Comparison of ENCODE assay signal across 17 cellular contexts in the genomic region with DNA sequence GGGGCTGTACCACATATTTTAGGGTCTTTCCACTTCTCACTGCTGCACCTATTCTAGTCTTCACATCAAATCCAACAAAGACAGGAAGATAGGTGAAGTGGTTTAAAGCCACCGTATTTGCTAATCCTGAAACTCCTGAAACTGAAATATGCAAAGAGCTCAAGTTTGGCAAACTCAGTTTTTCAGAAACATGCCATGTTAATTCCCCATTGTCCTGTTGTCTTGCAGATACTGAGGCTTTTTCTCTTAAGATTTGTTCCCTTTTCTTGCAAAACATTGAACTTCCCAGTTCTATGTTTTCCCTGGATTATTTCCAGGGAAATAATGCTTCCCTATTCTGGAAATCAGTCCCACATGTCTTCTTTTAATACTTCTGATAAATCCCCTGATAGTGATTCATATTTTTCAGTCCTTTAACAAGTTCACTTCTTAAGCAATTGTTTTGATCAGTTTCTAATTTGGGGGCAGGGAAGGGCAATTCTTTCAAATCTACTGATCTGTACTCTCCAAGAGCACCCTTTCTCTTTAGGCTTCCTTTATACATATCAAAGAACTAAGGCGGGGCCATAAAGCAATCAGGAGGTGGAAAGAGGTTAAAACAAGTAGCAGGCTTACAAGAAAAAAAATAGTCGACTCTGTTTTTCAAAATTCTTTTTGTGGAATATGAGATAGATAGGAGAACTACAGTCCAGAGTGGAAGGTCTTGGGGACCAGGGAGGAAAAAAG.
DNase-seq lines count a peak whose midpoint lies in the region; FAIRE-seq and TF ChIP-seq lines count a peak whose summit lies in the region.
"Had no signal": no experiment of that assay in that cellular context is flagged by ENCODE, and none has a peak within 500 bp of the region (broad histone marks: within the 10 kb centered on the region; RNA-seq: fewer than 3 reads in every experiment).

No MANE protein-coding gene starts in this region.

- CTCF ChIA-PET in H1 (lab: Charles Lee; ENCODE audit: partially characterized antibody) = interaction anchor here (0.9 kb wide), 1 partner anchor 45 kb away, joined by 3 read pairs; no protein-coding TSS in a partner anchor

- H3K14ac ChIP-seq in H1 (ENCODE audit: insufficient read length) = no peak overlapping the region

- H4K8ac ChIP-seq in H1 (ENCODE audit: extremely low read depth, insufficient read depth, low read length) = no peak overlapping the region

- peak; percentile 42 for DNase-seq in GM13977 (ENCODE audit: low spot score)
- peak; percentile 39 for DNase-seq in H7
- no peak for DNase-seq in H1 (ENCODE audit: low read depth in 1 of 2, low spot score in 2 of 2)
- DNase-seq in osteocyte (ENCODE audit: extremely low spot score, unreplicated experiment) = no peak
- no peak for DNase-seq in DMS53 treated with DMSO at 0.1 percent for 48 hours (lab: John Stamatoyannopoulos, UW; ENCODE audit: unreplicated experiment)
- DNase-seq in activated gamma-delta T cell (lab: John Stamatoyannopoulos, UW) = no peak
- no peak for DNase-seq in uterus
- no peak for DNase-seq in amygdala (lab: John Stamatoyannopoulos, UW)
- DNase-seq: activated CD4-positive, alpha-beta T cell treated with anti-CD3 and anti-CD28 coated beads for 36 hours; activated T-cell treated with anti-CD3 and anti-CD28 coated beads, Interleukin-2, amount 50 U/mL, for 24 hours; dorsolateral prefrontal cortex; KBM-7; NCI-H1417 treated with DMSO at 0.1 percent for 48 hours; NCI-H524; stimulated activated CD4-positive, alpha-beta T cell treated with anti-CD3 and anti-CD28 coated beads, Interleukin-2, amount 100 ng/mL, for 48 hours had no signal

- H3K4me2 ChIP-seq in H1 (ENCODE audit: insufficient read depth in 1 of 2, low read depth in 2 of 2, low read length in 2 of 2) = no peak overlapping the region; a peak in 1 of 4 replicates

- no peak overlapping the region for H2AFZ ChIP-seq in H1 (ENCODE audit: low read length)

- H3K9me3 Mint-ChIP-seq in osteocyte (ENCODE audit: unreplicated experiment) = peaks cover 22% of the 10 kb centered on the region
- H3K9me3 Mint-ChIP-seq: activated T-cell treated with anti-CD3 and anti-CD28 coated beads, Interleukin-2, amount 50 U/mL, for 24 hours had no signal

- no peaks in the 10 kb centered on the region for H3K79me2 ChIP-seq in H1 (ENCODE audit: control insufficient read depth in 1 of 2, insufficient read depth in 2 of 2, low read length in 2 of 2)

- H3K23me2 ChIP-seq in H1 (ENCODE audit: low read depth, low read length) = no peaks in the 10 kb centered on the region

- peak overlapping the region; percentile 53 for H3K4ac ChIP-seq in H1 (replicated peaks; ENCODE audit: insufficient read length, low read depth, low read length)

- peak overlapping the region; percentile 70 for H3K27ac Mint-ChIP-seq in osteocyte (ENCODE audit: unreplicated experiment)
- H3K27ac Mint-ChIP-seq: activated CD4-positive, alpha-beta T cell treated with anti-CD3 and anti-CD28 coated beads for 36 hours; activated T-cell treated with anti-CD3 and anti-CD28 coated beads, Interleukin-2, amount 50 U/mL, for 24 hours; T-helper 1 cell treated with Interleukin-12 subunit alpha and Interleukin-12 subunit beta and Interleukin-4 antibody, amounts not matched to agents 30 μg/mL and 1 μg/mL, for 36 hours had no signal

- peaks cover 0 to 13% (median 3%) of the 10 kb centered on the region in 4 experiments; a peak in 5 of 7 replicates for H3K4me1 ChIP-seq in H1 (replicated peaks in 1 of 4; ENCODE audit: control insufficient read depth in 3 of 4, insufficient read depth in 4 of 4, low read length in 3 of 4)
- no peaks in the 10 kb centered on the region for H3K4me1 ChIP-seq in uterus

- H2BK15ac ChIP-seq in H1 (ENCODE audit: low read length) = no peak overlapping the region

- no peak overlapping the region for H2BK12ac ChIP-seq in H1 (ENCODE audit: low read depth, low read length)

- no peak overlapping the region for H3K23ac ChIP-seq in H1 (ENCODE audit: insufficient read length)

- TF ChIP-seq POLR2A in H1 (IDR thresholded peaks at IDR 0.05; ENCODE audit: control extremely low read depth in 1 of 2, low read depth in 2 of 2, low read length in 2 of 2) (no peak), uterus (IDR thresholded peaks at IDR 0.05) (no peak)

- no peak overlapping the region for H3K18ac ChIP-seq in H1 (ENCODE audit: extremely low read depth, low read length)

- no peaks in the 10 kb centered on the region for H3K79me1 ChIP-seq in H1 (ENCODE audit: low read depth, low read length)

- no peak overlapping the region for H2BK20ac ChIP-seq in H1 (ENCODE audit: low read length)

- no peaks in the 10 kb centered on the region for H3K27me3 Mint-ChIP-seq in osteocyte (ENCODE audit: unreplicated experiment)
- H3K27me3 Mint-ChIP-seq: activated T-cell treated with anti-CD3 and anti-CD28 coated beads, Interleukin-2, amount 50 U/mL, for 24 hours had no signal

- H3K4me1 Mint-ChIP-seq in osteocyte (ENCODE audit: unreplicated experiment) = peaks cover 41% of the 10 kb centered on the region
- H3K4me1 Mint-ChIP-seq: activated CD4-positive, alpha-beta T cell treated with anti-CD3 and anti-CD28 coated beads for 36 hours had no signal

- H3K56ac ChIP-seq in H1 (replicated peaks; ENCODE audit: insufficient read length, low read depth, low read length) = no peak overlapping the region

- H3K36me3 ChIP-seq in H7 (replicated peaks; ENCODE audit: control insufficient read depth, insufficient read depth, low read length) (no peaks in the 10 kb centered on the region), H1 (ENCODE audit: control insufficient read depth in 2 of 4, insufficient read depth in 4 of 4, low read length in 3 of 4) (no peaks in the 10 kb centered on the region), uterus (no peaks in the 10 kb centered on the region)

- H4K20me1 ChIP-seq in H1 (replicated peaks in 1 of 2; ENCODE audit: control insufficient read depth in 1 of 2, insufficient read depth in 2 of 2, low read length in 2 of 2) = no peaks in the 10 kb centered on the region

- no peak overlapping the region for H3K4me3 Mint-ChIP-seq in osteocyte (ENCODE audit: unreplicated experiment)
- H3K4me3 Mint-ChIP-seq: activated CD4-positive, alpha-beta T cell treated with anti-CD3 and anti-CD28 coated beads for 36 hours; activated T-cell treated with anti-CD3 and anti-CD28 coated beads, Interleukin-2, amount 50 U/mL, for 24 hours; T-helper 1 cell treated with Interleukin-12 subunit alpha and Interleukin-12 subunit beta and Interleukin-4 antibody, amounts not matched to agents 30 μg/mL and 1 μg/mL, for 36 hours had no signal

- POLR2A ChIA-PET in H1 (lab: Charles Lee; ENCODE audit: partially characterized antibody) = no interaction called here

- in situ Hi-C loops in GM13977 (cut with MboI; ENCODE audit: low pct_unique_long_range_greater_than_20kb, low sequenced_read_pairs, unreplicated experiment) = no loop called here

- no peak overlapping the region for H2BK120ac ChIP-seq in H1 (replicated peaks; ENCODE audit: low read depth, low read length)

- TF ChIP-seq EP300 in H1 (IDR thresholded peaks at IDR 0.05; ENCODE audit: borderline replicate concordance in 1 of 2, low read depth in 2 of 2, low read length in 2 of 2) = no peak

- H3K27me3 ChIP-seq in H7 (ENCODE audit: control insufficient read depth, insufficient read depth, low read length) (no peaks in the 10 kb centered on the region), H1 (replicated peaks in 1 of 4; ENCODE audit: control insufficient read depth in 3 of 4, extremely low read depth in 1 of 4, insufficient read depth in 3 of 4, low read length in 3 of 4) (no peaks in the 10 kb centered on the region), uterus (no peaks in the 10 kb centered on the region)

- no peak overlapping the region for H4K91ac ChIP-seq in H1 (replicated peaks; ENCODE audit: insufficient read length, low read length)

- intact Hi-C loops in uterus (cut with DNase I; ENCODE audit: low total_unique reads) = no loop called here

- TF ChIP-seq CTCF in GM13977 (IDR thresholded peaks at IDR 0.05; ENCODE audit: extremely low read depth, insufficient read depth, missing control alignments) (no peak), H1 (IDR thresholded peaks at IDR 0.05; ENCODE audit: control extremely low read depth in 1 of 3, insufficient read depth in 1 of 3, low read depth in 1 of 3, low read length in 3 of 3) (no peak), osteocyte (IDR thresholded peaks at IDR 0.05) (no peak), uterus (IDR thresholded peaks at IDR 0.05) (no peak)

- H2BK5ac ChIP-seq in H1 (ENCODE audit: low read depth, low read length) = no peak overlapping the region

- TF ChIP-seq RAD21 in H1 (IDR thresholded peaks at IDR 0.05 in 1 of 2, conservative IDR thresholded peaks at IDR 0.05 in 1 of 2; ENCODE audit: low read depth in 2 of 2, low read length in 2 of 2) = no peak

- no peak for FAIRE-seq in H1 (lab: Jason Lieb, UNC)
- FAIRE-seq: islet of Langerhans had no signal

- H3K9ac ChIP-seq in H1 (replicated peaks in 1 of 4; ENCODE audit: extremely low read depth in 1 of 4, low read depth in 3 of 4, low read length in 3 of 4) = no peak overlapping the region

- H4K5ac ChIP-seq in H1 (ENCODE audit: insufficient read length, low read depth, low read length) = no peak overlapping the region

- WGBS in H1 (ENCODE audit: extremely low coverage in 1 of 2, insufficient coverage in 1 of 2, insufficient read length in 1 of 2, insufficient replicate concordance in 2 of 2, low coverage in 1 of 2, low lambda C conversion rate in 2 of 2, missing lambda C conversion rate in 1 of 2), 2 experiments = 53% methylated on average over 3 of the region's 3 CpGs; no CpG with 5 or more reads in 1 of the 2 experiments

- no peak overlapping the region for H3K4me3 ChIP-seq in H7 (ENCODE audit: insufficient read depth, low read depth, low read length)
- H3K4me3 ChIP-seq in H1 (ENCODE audit: extremely low read depth in 1 of 4, insufficient read depth in 2 of 4, low read depth in 3 of 4, low read length in 4 of 4) = no peak overlapping the region
- H3K4me3 ChIP-seq in uterus = no peak overlapping the region
- H3K4me3 ChIP-seq: dorsolateral prefrontal cortex had no signal

- H3K36me3 Mint-ChIP-seq in osteocyte (ENCODE audit: unreplicated experiment) = peaks cover 14% of the 10 kb centered on the region

- H3K27ac ChIP-seq in H1 (ENCODE audit: low read depth, low read length) (no peak overlapping the region), uterus (peak overlapping the region in 1 of 2 donors; percentile 18)
- H3K27ac ChIP-seq: dorsolateral prefrontal cortex had no signal

- no peaks in the 10 kb centered on the region for H3K9me3 ChIP-seq in H1 (ENCODE audit: insufficient read depth in 2 of 2, low read depth in 1 of 2, low read length in 1 of 2)
- no peaks in the 10 kb centered on the region for H3K9me3 ChIP-seq in uterus

- no peak overlapping the region for H2AK5ac ChIP-seq in H1 (ENCODE audit: low read depth, low read length)

TF ChIP-seq in H1, 55 proteins besides CTCF, POLR2A, EP300 and RAD21:
- TF ChIP-seq CHD2 (IDR thresholded peaks at IDR 0.05; ENCODE audit: low read length) (no peak), POLR2AphosphoS5 (IDR thresholded peaks at IDR 0.05; ENCODE audit: low read depth, low read length) (no peak), CBX8 (IDR thresholded peaks at IDR 0.05; ENCODE audit: borderline replicate concordance, low read depth, low read length) (no peak)

Comparison
In these comparisons a context has a peak if more than half of its experiments do, and no peak if none do; other contexts are left out.
1. DNase-seq: peak in GM13977 (single experiment) and H7 (single experiment); none in H1 (0 of 2), osteocyte (single experiment), DMS53 treated with DMSO at 0.1 percent for 48 hours (single experiment), activated gamma-delta T cell (single experiment), uterus (0 of 2) and amygdala (0 of 56).